Comparison of ENCODE assay signal across 11 cellular contexts in the genomic region with DNA sequence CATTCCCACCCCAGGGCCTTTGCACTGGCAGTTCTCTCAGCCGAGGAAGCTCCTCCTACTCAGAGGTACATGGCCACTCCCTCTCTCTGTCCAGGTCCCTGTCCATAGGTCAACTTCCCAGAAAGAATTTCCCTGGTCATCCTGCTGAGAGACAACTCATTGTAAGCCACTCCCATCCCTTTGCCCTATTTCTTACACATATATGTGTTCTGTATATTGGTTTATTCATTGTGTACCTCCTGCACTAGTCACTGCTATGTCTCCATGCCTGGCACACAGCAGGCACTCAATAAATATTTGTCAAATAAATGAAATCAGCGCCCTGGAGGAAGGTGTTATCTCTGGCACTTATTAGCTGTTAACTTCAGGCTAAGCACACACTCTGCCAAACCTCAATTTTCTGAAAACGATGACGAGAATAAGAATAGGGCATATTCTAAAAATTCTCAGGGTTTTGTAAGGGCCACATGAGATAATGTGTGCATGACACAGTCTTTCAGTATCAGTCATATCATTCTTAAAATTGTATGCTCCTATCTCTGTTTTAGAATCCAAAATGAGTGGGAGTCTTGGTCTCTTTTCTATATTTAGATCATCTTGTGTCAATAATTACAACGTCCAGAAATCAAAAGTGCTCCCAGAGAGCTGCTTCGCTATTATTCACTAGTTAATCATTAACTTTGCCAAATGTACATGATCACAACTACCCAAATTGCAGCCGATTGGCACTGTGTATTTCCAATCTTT.
DNase-seq lines count a peak whose midpoint lies in the region; ATAC-seq, FAIRE-seq and TF ChIP-seq lines count a peak whose summit lies in the region.
"Had no signal": no experiment of that assay in that cellular context is flagged by ENCODE, and none has a peak within 500 bp of the region (broad histone marks: within the 10 kb centered on the region; RNA-seq: fewer than 3 reads in every experiment).

No MANE protein-coding gene starts in this region.

- CTCF ChIA-PET in activated CD4-positive, alpha-beta memory T cell treated with anti-CD3 and anti-CD28 coated beads for 36 hours (lab: Charles Lee): no interaction called here

- no peaks in the 10 kb centered on the region for H3K4me1 Mint-ChIP-seq in activated CD4-positive, alpha-beta memory T cell treated with anti-CD3 and anti-CD28 coated beads for 36 hours (ENCODE audit: low read depth)

- peak; percentile 27 for FAIRE-seq in GM12892 (lab: Jason Lieb, UNC)
- FAIRE-seq in RCC 7860 (lab: Jason Lieb, UNC): peak; percentile 74

- H3K27me3 Mint-ChIP-seq in activated CD4-positive, alpha-beta memory T cell treated with anti-CD3 and anti-CD28 coated beads for 36 hours: peaks cover 3% of the 10 kb centered on the region

- intact Hi-C loops in activated CD4-positive, alpha-beta memory T cell treated with anti-CD3 and anti-CD28 coated beads for 36 hours (cut with micrococcal nuclease): no loop called here

- ATAC-seq in GM19467 (IDR thresholded peaks at IDR 0.05; ENCODE audit: unreplicated experiment) (peak; percentile 69), HG03025 (IDR thresholded peaks at IDR 0.05; ENCODE audit: low FRiP score, unreplicated experiment) (peak; percentile 46)
- ATAC-seq: activated CD8-positive, alpha-beta T cell treated with anti-CD3 and anti-CD28 coated beads for 36 hours had no signal

- TF ChIP-seq POLR2A in GM12892 (IDR thresholded peaks at IDR 0.05; ENCODE audit: low read depth, low read length): no peak

- no peak overlapping the region for H3K4me3 Mint-ChIP-seq in activated CD4-positive, alpha-beta memory T cell treated with anti-CD3 and anti-CD28 coated beads for 36 hours
- H3K4me3 Mint-ChIP-seq: activated CD8-positive, alpha-beta T cell treated with anti-CD3 and anti-CD28 coated beads for 36 hours had no signal

- POLR2A ChIA-PET in activated CD4-positive, alpha-beta memory T cell treated with anti-CD3 and anti-CD28 coated beads for 36 hours (lab: Charles Lee): no interaction called here

- H3K9me3 Mint-ChIP-seq in activated CD4-positive, alpha-beta memory T cell treated with anti-CD3 and anti-CD28 coated beads for 36 hours: no peaks in the 10 kb centered on the region
- H3K9me3 Mint-ChIP-seq: activated CD8-positive, alpha-beta T cell treated with anti-CD3 and anti-CD28 coated beads for 36 hours had no signal

- no peak for DNase-seq in GM12892 (ENCODE audit: insufficient read length)
- DNase-seq in RCC 7860 (ENCODE audit: low spot score): peak; percentile 46
- no peak for DNase-seq in T-helper 9 cell
- no peak for DNase-seq in activated CD4-positive, alpha-beta memory T cell treated with anti-CD3 and anti-CD28 coated beads for 36 hours
- no peak for DNase-seq in NOMO-1 treated with dmso at 0.1 percent for 144 hours (lab: John Stamatoyannopoulos, UW; ENCODE audit: unreplicated experiment)
- DNase-seq in HCEC 1CT: no peak
- DNase-seq: activated CD8-positive, alpha-beta T cell treated with anti-CD3 and anti-CD28 coated beads for 36 hours; amygdala; posterior cingulate gyrus had no signal

- H3K27ac Mint-ChIP-seq in activated CD4-positive, alpha-beta memory T cell treated with anti-CD3 and anti-CD28 coated beads for 36 hours: no peak overlapping the region
- H3K27ac Mint-ChIP-seq: activated CD8-positive, alpha-beta T cell treated with anti-CD3 and anti-CD28 coated beads for 36 hours had no signal

- H3K36me3 Mint-ChIP-seq in activated CD4-positive, alpha-beta memory T cell treated with anti-CD3 and anti-CD28 coated beads for 36 hours: no peaks in the 10 kb centered on the region
